Comparison of ENCODE assay signal across 11 cellular contexts in genomic region chr4:113300384-113301011, GRCh38.
DNase-seq lines count a peak whose midpoint lies in the region; TF ChIP-seq lines count a peak whose summit lies in the region.
"Had no signal": no experiment of that assay in that cellular context is flagged by ENCODE, and none has a peak within 500 bp of the region (broad histone marks: within the 10 kb centered on the region; RNA-seq: fewer than 3 reads in every experiment).

No MANE protein-coding gene starts in this region.

- H3K9me3 Mint-ChIP-seq in activated CD4-positive, alpha-beta T cell treated with anti-CD3 and anti-CD28 coated beads, Interleukin-2, amount 10 ng/mL, durations not matched to agents 24 days and 14 days, result no peaks in the 10 kb centered on the region

- H3K27ac ChIP-seq in hepatocyte (peak overlapping the region; percentile 83), transverse colon (peak overlapping the region in 3 of 4 donors; percentile 6 to 18 (median 10))
- no peak overlapping the region for H3K27ac ChIP-seq in effector memory CD4-positive, alpha-beta T cell (ENCODE audit: insufficient read depth, low read length, poor library complexity, severe bottlenecking)

- TF ChIP-seq EP300 in transverse colon (IDR thresholded peaks at IDR 0.05; ENCODE audit: low read depth), result no peak

- H3K4me3 ChIP-seq in astrocyte of the spinal cord (ENCODE audit: low read depth, low read length) (no peak overlapping the region), hepatocyte (no peak overlapping the region), transverse colon (no peak overlapping the region)
- no peak overlapping the region for H3K4me3 ChIP-seq in effector memory CD4-positive, alpha-beta T cell (ENCODE audit: insufficient read depth, low read depth, low read length, poor library complexity, severe bottlenecking)

- H3K27me3 ChIP-seq in hepatocyte, result no peaks in the 10 kb centered on the region
- no peaks in the 10 kb centered on the region for H3K27me3 ChIP-seq in transverse colon
- H3K27me3 ChIP-seq in effector memory CD4-positive, alpha-beta T cell (replicated peaks; ENCODE audit: control insufficient read depth, insufficient read depth, low read length, poor library complexity, severe bottlenecking), result no peaks in the 10 kb centered on the region
- H3K27me3 ChIP-seq: BE2C had no signal

- in situ Hi-C loops in astrocyte of the spinal cord (cut with HindIII; ENCODE audit: low sequenced_read_pairs) (no loop called here), transverse colon (cut with MboI; ENCODE audit: low pct_ligation_motif_present in 1 of 4, low pct_unique_long_range_greater_than_20kb in 1 of 4, low sequenced_read_pairs in 3 of 4) (no loop called here)

- H3K27me3 Mint-ChIP-seq in activated CD4-positive, alpha-beta T cell treated with anti-CD3 and anti-CD28 coated beads, Interleukin-2, amount 10 ng/mL, durations not matched to agents 24 days and 14 days, result peaks cover 4% of the 10 kb centered on the region

- TF ChIP-seq CTCF in astrocyte of the spinal cord (IDR thresholded peaks at IDR 0.05; ENCODE audit: low read depth, low read length) (no peak), hepatocyte (IDR thresholded peaks at IDR 0.05; ENCODE audit: poor library complexity) (no peak), transverse colon (IDR thresholded peaks at IDR 0.05) (no peak)

- H3K27ac Mint-ChIP-seq in activated CD4-positive, alpha-beta T cell treated with anti-CD3 and anti-CD28 coated beads, Interleukin-2, amount 10 ng/mL, durations not matched to agents 24 days and 14 days, result peak overlapping the region; percentile 62

- H3K36me3 ChIP-seq in hepatocyte (replicated peaks; ENCODE audit: insufficient read depth, low read depth), result no peaks in the 10 kb centered on the region
- H3K36me3 ChIP-seq in transverse colon, result no peaks in the 10 kb centered on the region
- no peaks in the 10 kb centered on the region for H3K36me3 ChIP-seq in effector memory CD4-positive, alpha-beta T cell (ENCODE audit: control insufficient read depth, insufficient read depth, low read length)
- H3K36me3 ChIP-seq: BE2C had no signal

- no peaks in the 10 kb centered on the region for H3K9me3 ChIP-seq in hepatocyte (ENCODE audit: low read depth)
- no peaks in the 10 kb centered on the region for H3K9me3 ChIP-seq in transverse colon
- no peaks in the 10 kb centered on the region for H3K9me3 ChIP-seq in effector memory CD4-positive, alpha-beta T cell (ENCODE audit: control insufficient read depth, low read length)
- H3K9me3 ChIP-seq: BE2C had no signal

- H3K4me1 Mint-ChIP-seq in activated CD4-positive, alpha-beta T cell treated with anti-CD3 and anti-CD28 coated beads, Interleukin-2, amount 10 ng/mL, durations not matched to agents 24 days and 14 days, result peaks cover 4% of the 10 kb centered on the region

- DNase-seq in activated CD4-positive, alpha-beta T cell treated with anti-CD3 and anti-CD28 coated beads, Interleukin-2, amount 10 ng/mL, durations not matched to agents 24 days and 14 days, result no peak
- no peak for DNase-seq in activated CD4-positive, alpha-beta T cell treated with anti-CD3 and anti-CD28 coated beads, Interleukin-2, amount 50 U/mL, for 1 hour
- DNase-seq in astrocyte of the spinal cord (ENCODE audit: low read depth, low spot score) (peak; percentile 88), hepatocyte (ENCODE audit: low spot score) (peak; percentile 73), transverse colon (no peak), NCI-H510A (lab: John Stamatoyannopoulos, UW) (no peak), NCI-H2196 treated with DMSO at 0.1 percent for 48 hours (lab: John Stamatoyannopoulos, UW; ENCODE audit: unreplicated experiment) (no peak)
- no peak for DNase-seq in effector memory CD4-positive, alpha-beta T cell
- DNase-seq: BE2C; central memory CD4-positive, alpha-beta T cell; NCI-H1694 had no signal

- H3K4me3 Mint-ChIP-seq in activated CD4-positive, alpha-beta T cell treated with anti-CD3 and anti-CD28 coated beads, Interleukin-2, amount 10 ng/mL, durations not matched to agents 24 days and 14 days, result no peak overlapping the region

- H3K36me3 Mint-ChIP-seq in activated CD4-positive, alpha-beta T cell treated with anti-CD3 and anti-CD28 coated beads, Interleukin-2, amount 10 ng/mL, durations not matched to agents 24 days and 14 days (ENCODE audit: low read depth), result no peaks in the 10 kb centered on the region

- peak; percentile 9 for TF ChIP-seq POLR2A in transverse colon (IDR thresholded peaks at IDR 0.05)

- H4K20me1 ChIP-seq in hepatocyte (ENCODE audit: insufficient read depth, poor library complexity, severe bottlenecking), result no peaks in the 10 kb centered on the region

- H3K4me2 ChIP-seq in hepatocyte, result peak overlapping the region; percentile 7

- 58% methylated on average over 5 of the region's 5 CpGs for WGBS in hepatocyte (ENCODE audit: low lambda C conversion rate, missing lambda C conversion rate)
- WGBS in transverse colon (ENCODE audit: low coverage in 1 of 2), 2 donors, result 66 to 67% methylated on average over 4 to 5 of the region's 5 CpGs

- no peaks in the 10 kb centered on the region for H3K4me1 ChIP-seq in hepatocyte (ENCODE audit: insufficient read depth)
- no peaks in the 10 kb centered on the region for H3K4me1 ChIP-seq in transverse colon
- H3K4me1 ChIP-seq in effector memory CD4-positive, alpha-beta T cell (ENCODE audit: control insufficient read depth, insufficient read depth, low read length, poor library complexity, severe bottlenecking), result no peaks in the 10 kb centered on the region
- H3K4me1 ChIP-seq: BE2C had no signal

- intact Hi-C loops in activated CD4-positive, alpha-beta T cell treated with anti-CD3 and anti-CD28 coated beads, Interleukin-2, amount 10 ng/mL, durations not matched to agents 24 days and 14 days (cut with micrococcal nuclease), result no loop called here
- intact Hi-C loops in transverse colon (cut with DNase I; ENCODE audit: low total_unique reads), result no loop called here

- peak overlapping the region; percentile 1 for H2AFZ ChIP-seq in hepatocyte

- no peaks in the 10 kb centered on the region for H3K9me2 ChIP-seq in hepatocyte (replicated peaks; ENCODE audit: insufficient read depth)

- no peaks in the 10 kb centered on the region for H3K79me2 ChIP-seq in hepatocyte

Comparison
In these comparisons a context has a peak if more than half of its experiments do, and no peak if none do; other contexts are left out.
1. DNase-seq: peak in astrocyte of the spinal cord (single experiment) and hepatocyte (single experiment); none in activated CD4-positive, alpha-beta T cell treated with anti-CD3 and anti-CD28 coated beads, Interleukin-2, amount 10 ng/mL, durations not matched to agents 24 days and 14 days (single experiment), activated CD4-positive, alpha-beta T cell treated with anti-CD3 and anti-CD28 coated beads, Interleukin-2, amount 50 U/mL, for 1 hour (single experiment), transverse colon (single experiment), effector memory CD4-positive, alpha-beta T cell (0 of 3), NCI-H510A (single experiment) and NCI-H2196 treated with DMSO at 0.1 percent for 48 hours (single experiment).